11 cellular contexts compared by ENCODE assay signal in genomic region chr5:154829589-154830218, GRCh38. TPM values are rescaled to one million over a fixed set of nuclear protein-coding genes. Genes with fewer than 3 reads are reported as not detected.
DNase-seq lines count a peak whose midpoint lies in the region; ATAC-seq and TF ChIP-seq lines count a peak whose summit lies in the region.
"Had no signal": no experiment of that assay in that cellular context is flagged by ENCODE, and none has a peak within 500 bp of the region (broad histone marks: within the 10 kb centered on the region; RNA-seq: fewer than 3 reads in every experiment).

No MANE protein-coding gene starts in this region.

- no peak overlapping the region for H3K4me3 Mint-ChIP-seq in osteocyte (ENCODE audit: unreplicated experiment)

- H3K4me1 ChIP-seq in mucosa of descending colon (ENCODE audit: low read depth): peaks cover 17% of the 10 kb centered on the region

- no peak overlapping the region for H3K4me3 ChIP-seq in mucosa of descending colon

- H3K36me3 Mint-ChIP-seq in osteocyte (ENCODE audit: unreplicated experiment): peaks cover 12% of the 10 kb centered on the region

- DNase-seq in COLO668 (lab: John Stamatoyannopoulos, UW; ENCODE audit: unreplicated experiment) (peak; percentile 46), NCI-H226 (peak; percentile 38), mucosa of descending colon (peak; percentile 60 to 85 (median 63)), osteocyte (ENCODE audit: extremely low spot score, unreplicated experiment) (no peak), NCI-H345 treated with DMSO at 0.1 percent for 48 hours (lab: John Stamatoyannopoulos, UW; ENCODE audit: unreplicated experiment) (no peak)
- DNase-seq in activated T-helper 9 cell treated with anti-CD3 and anti-CD28 coated beads, Interleukin-2, amount 50 U/mL, for 16 hours (ENCODE audit: low read depth): peak; percentile 2
- DNase-seq: cortex of kidney, GDM1 had no signal

- ATAC-seq in mucosa of descending colon (peak; percentile 91), GM19328 (IDR thresholded peaks at IDR 0.05; ENCODE audit: unreplicated experiment) (no peak), HG02588 (IDR thresholded peaks at IDR 0.05; ENCODE audit: unreplicated experiment) (no peak)

- H3K4me1 Mint-ChIP-seq in osteocyte (ENCODE audit: unreplicated experiment): peaks cover 2% of the 10 kb centered on the region

- no peaks in the 10 kb centered on the region for H3K36me3 ChIP-seq in mucosa of descending colon (ENCODE audit: low read depth)

- intact Hi-C loops in mucosa of descending colon (cut with DNase I, micrococcal nuclease): no loop called here

- H3K9me3 ChIP-seq in mucosa of descending colon: no peaks in the 10 kb centered on the region

- H3K27ac Mint-ChIP-seq in osteocyte (ENCODE audit: unreplicated experiment): no peak overlapping the region

- H3K9me3 Mint-ChIP-seq in osteocyte (ENCODE audit: unreplicated experiment): no peaks in the 10 kb centered on the region

- H3K27me3 Mint-ChIP-seq in osteocyte (ENCODE audit: unreplicated experiment): no peaks in the 10 kb centered on the region

- TF ChIP-seq CTCF in mucosa of descending colon (IDR thresholded peaks at IDR 0.05) (no peak), osteocyte (IDR thresholded peaks at IDR 0.05) (no peak)

RNA-seq across cellular contexts. Expression of gene FAXDC2, which starts 20.7 kb away (rescaled TPM):
- total RNA-seq in mucosa of descending colon (10 to 100 TPM; 18.1 to 55.9 (median 20.9) TPM), osteocyte (23.7 and 25.7 TPM in 2 replicates)
- total RNA-seq: T-helper 1 cell treated with Interleukin-12 subunit alpha and Interleukin-12 subunit beta and Interleukin-4 antibody, amounts not matched to agents 30 ng/mL and 1 ng/mL, for 36 hours had no signal

RNA-seq across cellular contexts. Expression of gene CNOT8, which starts 28.7 kb away (rescaled TPM):
- total RNA-seq in mucosa of descending colon: 10 to 100 TPM; 55.4 to 60.3 (median 58.9) TPM
- total RNA-seq in osteocyte: 49.2 and 61.1 TPM in 2 replicates

Comparison
In these comparisons a context has a peak if more than half of its experiments do, and no peak if none do; other contexts are left out.
1. DNase-seq: peak in COLO668 (single experiment), NCI-H226 (single experiment), activated T-helper 9 cell treated with anti-CD3 and anti-CD28 coated beads, Interleukin-2, amount 50 U/mL, for 16 hours (single experiment) and mucosa of descending colon (3 of 3); none in osteocyte (single experiment) and NCI-H345 treated with DMSO at 0.1 percent for 48 hours (single experiment).